ENCODE assay signal across 1 cellular context in genomic region chr6:7813704-7814103, GRCh38.
TF ChIP-seq lines count a peak whose summit lies in the region.

No MANE protein-coding gene starts in this region.

TF ChIP-seq in HepG2, 621 proteins besides CTCF, POLR2A, EP300 and RAD21 (continued from another document):
- TF ChIP-seq RNF219 (CRISPR knock-in tag; IDR thresholded peaks at IDR 0.05), result no peak
- peak; percentile 63 for TF ChIP-seq STAG1 (CRISPR knock-in tag; IDR thresholded peaks at IDR 0.05)
